In genomic region chr2:100259991-100260390, GRCh38 we compare ENCODE assay signal across 16 cellular contexts.
"Had no signal": no experiment of that assay in that cellular context is flagged by ENCODE, and none has a peak within 500 bp of the region (broad histone marks: within the 10 kb centered on the region; RNA-seq: fewer than 3 reads in every experiment).

No MANE protein-coding gene starts in this region.

- H3K36me3 Mint-ChIP-seq: immature natural killer cell; mesothelial cell of epicardium; naive B cell; natural killer cell treated with Interleukin-12 subunit alpha and Interleukin-12 subunit beta and Interleukin-15 and Interleukin-18, amount 100 ng/mL, for 72 hours; stimulated activated naive B cell treated with anti-CD40 and anti-IgM and Interleukin-4, amounts not matched to agents 10 μg/mL and 1 μg/mL and 100 μg/mL, for 72 hours had no signal

- H3K4me3 Mint-ChIP-seq: immature natural killer cell; mesothelial cell of epicardium; natural killer cell treated with Interleukin-12 subunit alpha and Interleukin-12 subunit beta and Interleukin-15 and Interleukin-18, amount 100 ng/mL, for 72 hours; neural crest cell; stimulated activated naive B cell treated with anti-CD40 and anti-IgM and Interleukin-4, amounts not matched to agents 10 μg/mL and 1 μg/mL and 100 μg/mL, for 72 hours; stimulated activated naive CD8-positive, alpha-beta T cell treated with anti-CD3 and anti-CD28 coated beads, Interleukin-15, Interleukin-2, amounts not matched to agents 100 ng/mL and 50 ng/mL, for 24 hours had no signal

- H3K27ac Mint-ChIP-seq: immature natural killer cell; mesothelial cell of epicardium; natural killer cell treated with Interleukin-12 subunit alpha and Interleukin-12 subunit beta and Interleukin-15 and Interleukin-18, amount 100 ng/mL, for 72 hours; stimulated activated naive B cell treated with anti-CD40 and anti-IgM and Interleukin-4, amounts not matched to agents 10 μg/mL and 1 μg/mL and 100 μg/mL, for 72 hours; stimulated activated naive CD8-positive, alpha-beta T cell treated with anti-CD3 and anti-CD28 coated beads, Interleukin-15, Interleukin-2, amounts not matched to agents 100 ng/mL and 50 ng/mL, for 24 hours had no signal

- H3K4me3 ChIP-seq: dorsolateral prefrontal cortex, lower lobe of right lung, mucosa of descending colon, pancreas, thoracic aorta, tibial nerve, upper lobe of left lung had no signal

- H3K4me1 Mint-ChIP-seq: immature natural killer cell, neural crest cell had no signal

- H3K27me3 Mint-ChIP-seq: natural killer cell treated with Interleukin-12 subunit alpha and Interleukin-12 subunit beta and Interleukin-15 and Interleukin-18, amount 100 ng/mL, for 72 hours; stimulated activated naive B cell treated with anti-CD40 and anti-IgM and Interleukin-4, amounts not matched to agents 10 μg/mL and 1 μg/mL and 100 μg/mL, for 72 hours; stimulated activated naive CD8-positive, alpha-beta T cell treated with anti-CD3 and anti-CD28 coated beads, Interleukin-15, Interleukin-2, amounts not matched to agents 100 ng/mL and 50 ng/mL, for 24 hours had no signal

- H3K27ac ChIP-seq: dorsolateral prefrontal cortex, lower lobe of right lung, neutrophil, pancreas, thoracic aorta, tibial nerve, upper lobe of left lung had no signal

- H3K9me3 Mint-ChIP-seq: mesothelial cell of epicardium; natural killer cell treated with Interleukin-12 subunit alpha and Interleukin-12 subunit beta and Interleukin-15 and Interleukin-18, amount 100 ng/mL, for 72 hours; neural crest cell; stimulated activated naive CD8-positive, alpha-beta T cell treated with anti-CD3 and anti-CD28 coated beads, Interleukin-15, Interleukin-2, amounts not matched to agents 100 ng/mL and 50 ng/mL, for 24 hours had no signal

- DNase-seq: effector CD4-positive, alpha-beta T cell; immature natural killer cell; lower lobe of right lung; naive B cell had no signal
